13 cellular contexts compared by ENCODE assay signal in genomic region chr9:80082213-80082612, GRCh38.
DNase-seq lines count a peak whose midpoint lies in the region; ATAC-seq and TF ChIP-seq lines count a peak whose summit lies in the region.
"Had no signal": no experiment of that assay in that cellular context is flagged by ENCODE, and none has a peak within 500 bp of the region (broad histone marks: within the 10 kb centered on the region; RNA-seq: fewer than 3 reads in every experiment).

No MANE protein-coding gene starts in this region.

- H3K9me3 Mint-ChIP-seq in IgD-negative memory B cell (peaks cover 0 to 2% (median 2%) of the 10 kb centered on the region in 3 donors), naive B cell (peaks cover 0 to 2% (median 0%) of the 10 kb centered on the region in 7 donors)
- H3K9me3 Mint-ChIP-seq: CD4-positive, alpha-beta T cell; H9 had no signal

- peaks cover 28% of the 10 kb centered on the region for H3K9me3 ChIP-seq in BLaER1
- H3K9me3 ChIP-seq: Caco-2 had no signal

- H3K4me3 Mint-ChIP-seq in IgD-negative memory B cell (peak overlapping the region; percentile 66 to 89 (median 76)), naive B cell (peak overlapping the region; percentile 22 to 87 (median 74))
- H3K4me3 Mint-ChIP-seq: CD4-positive, alpha-beta T cell; H9 had no signal

- DNase-seq in naive B cell = no peak
- no peak for DNase-seq in GM13977 (ENCODE audit: low spot score)
- DNase-seq in stimulated activated CD4-positive, alpha-beta T cell treated with anti-CD3 and anti-CD28 coated beads, Interleukin-4, amount 100 ng/mL, for 24 hours = no peak
- no peak for DNase-seq in activated CD8-positive, alpha-beta memory T cell treated with anti-CD3 and anti-CD28 coated beads, Interleukin-2, amount 50 U/mL, for 48 hours
- DNase-seq: 8988T; Caco-2; CD4-positive, alpha-beta T cell; H9; IMR-90 had no signal

- no peaks in the 10 kb centered on the region for H3K36me3 ChIP-seq in BLaER1

- ATAC-seq in naive B cell (ENCODE audit: low read depth in 2 of 2) (peak; percentile 46 to 55), GM19324 (IDR thresholded peaks at IDR 0.05; ENCODE audit: low FRiP score, unreplicated experiment) (no peak)

- H3K9ac ChIP-seq in BLaER1 = no peak overlapping the region

- no peaks in the 10 kb centered on the region for H4K20me1 ChIP-seq in BLaER1

- H3K27ac Mint-ChIP-seq in IgD-negative memory B cell = peak overlapping the region; percentile 69 to 78 (median 74)
- peak overlapping the region; percentile 29 to 91 (median 83) for H3K27ac Mint-ChIP-seq in naive B cell
- H3K27ac Mint-ChIP-seq: CD4-positive, alpha-beta T cell; H9 had no signal

- no peaks in the 10 kb centered on the region for H3K27me3 ChIP-seq in BLaER1

- no peak overlapping the region for H3K4me3 ChIP-seq in BLaER1

- in situ Hi-C loops in GM13977 (cut with MboI; ENCODE audit: low pct_unique_long_range_greater_than_20kb, low sequenced_read_pairs, unreplicated experiment) = no loop called here

- peak overlapping the region; percentile 49 for H3K4me2 ChIP-seq in BLaER1

- peaks cover 2% of the 10 kb centered on the region for H3K36me3 Mint-ChIP-seq in IgD-negative memory B cell
- no peaks in the 10 kb centered on the region for H3K36me3 Mint-ChIP-seq in naive B cell

- no peak overlapping the region for H3K27ac ChIP-seq in BLaER1
- H3K27ac ChIP-seq: C4-2B had no signal

- H3K4me1 ChIP-seq in BLaER1 = peaks cover 46% of the 10 kb centered on the region
- H3K4me1 ChIP-seq: Caco-2 had no signal

- H3K4me1 Mint-ChIP-seq in IgD-negative memory B cell = peaks cover 27 to 42% (median 36%) of the 10 kb centered on the region in 3 donors
- peaks cover 28 to 46% (median 39%) of the 10 kb centered on the region in 3 donors for H3K4me1 Mint-ChIP-seq in naive B cell
- H3K4me1 Mint-ChIP-seq: H9 had no signal

- TF ChIP-seq CTCF in GM13977 (IDR thresholded peaks at IDR 0.05; ENCODE audit: extremely low read depth, insufficient read depth, missing control alignments) = no peak

- H3K27me3 Mint-ChIP-seq in IgD-negative memory B cell (no peaks in the 10 kb centered on the region), naive B cell (no peaks in the 10 kb centered on the region)
- H3K27me3 Mint-ChIP-seq: CD4-positive, alpha-beta T cell had no signal
